Comparison of ENCODE assay signal across 24 cellular contexts in the genomic region with DNA sequence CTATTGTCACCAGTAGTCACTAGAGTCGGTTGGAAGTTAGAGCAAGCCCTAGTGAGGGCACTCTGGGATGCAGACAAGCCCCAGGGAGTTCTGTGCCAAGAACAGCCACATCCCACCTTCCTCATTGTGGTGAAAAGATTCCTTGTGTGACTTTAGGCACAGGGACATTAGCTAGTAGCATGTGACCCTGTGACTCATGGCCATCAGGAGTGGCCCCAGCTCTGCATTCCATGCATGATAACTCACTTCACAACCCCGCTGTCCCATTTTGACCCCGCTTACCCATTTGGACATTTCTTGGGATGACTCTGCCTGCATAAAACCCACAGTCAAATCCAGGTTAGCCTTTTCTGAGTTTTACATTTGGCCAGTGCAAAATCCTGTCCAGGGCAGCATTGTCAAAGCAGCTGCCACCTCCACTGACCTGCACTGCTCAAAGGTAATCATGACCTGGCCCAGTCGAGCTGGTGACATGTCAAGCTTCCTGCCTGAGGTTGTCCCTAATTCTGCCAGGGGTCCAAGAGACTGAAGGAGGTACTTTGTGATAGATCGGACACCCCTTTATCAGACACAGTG.
DNase-seq lines count a peak whose midpoint lies in the region; ATAC-seq, FAIRE-seq and TF ChIP-seq lines count a peak whose summit lies in the region.
"Had no signal": no experiment of that assay in that cellular context is flagged by ENCODE, and none has a peak within 500 bp of the region (broad histone marks: within the 10 kb centered on the region; RNA-seq: fewer than 3 reads in every experiment).

No MANE protein-coding gene starts in this region.

- intact Hi-C loops in HCT116 (cut with micrococcal nuclease) = loop anchor here (5.0 kb wide), 1 partner anchor 999 kb away; no protein-coding TSS in a partner anchor
- intact Hi-C loops in adrenal gland (cut with DNase I) = no loop called here
- intact Hi-C loops in HepG2 (cut with micrococcal nuclease; ENCODE audit: unreplicated experiment) = no loop called here

- no peak for FAIRE-seq in HepG2 (lab: Jason Lieb, UNC)
- FAIRE-seq: colon had no signal

- RAD21 ChIA-PET in HCT116 (lab: Charles Lee; ENCODE audit: low non-redundant PET in 1 of 2, low total read pairs in 2 of 2, uncharacterized antibody in 2 of 2, unreplicated experiment in 2 of 2) = no interaction called here

- DNase-seq in AG08396 (ENCODE audit: low spot score) (peak; percentile 59), HCT116 (ENCODE audit: low read depth, low spot score) (peak; percentile 73), adrenal gland (peak in 4 of 7 donors; percentile 19 to 32 (median 25)), HepG2 (ENCODE audit: low spot score) (no peak), NCI-H2196 (lab: John Stamatoyannopoulos, UW; ENCODE audit: unreplicated experiment) (no peak), dedifferentiated amniotic fluid mesenchymal stem cell (ENCODE audit: extremely low spot score) (no peak), NCI-H2107 treated with DMSO at 0.1 percent for 48 hours (lab: John Stamatoyannopoulos, UW; ENCODE audit: unreplicated experiment) (no peak)
- DNase-seq: ACHN; activated naive CD4-positive, alpha-beta T cell treated with anti-CD3 and anti-CD28 coated beads for 36 hours; activated T-cell treated with anti-CD3 and anti-CD28 coated beads, Interleukin-2, amount 50 U/mL, for 1 hour; CD4-positive, alpha-beta memory T cell; DND-41; foreskin keratinocyte; MM.1S; NCI-H1694 treated with DMSO at 0.1 percent for 48 hours; nucleus accumbens; right cardiac atrium; SHP77 treated with DMSO at 0.1 percent for 48 hours; stimulated activated naive B cell treated with anti-CD40 and anti-IgM and Interleukin-4, amounts not matched to agents 10 μg/mL and 1 μg/mL and 100 μg/mL, for 72 hours; T-helper 1 cell had no signal

- H3K27me3 ChIP-seq in HCT116 (ENCODE audit: insufficient read depth, low read length) (no peaks in the 10 kb centered on the region), adrenal gland (peaks cover 3% of the 10 kb centered on the region), HepG2 (ENCODE audit: control insufficient read depth in 1 of 2, insufficient read depth in 2 of 2, low read length in 2 of 2) (no peaks in the 10 kb centered on the region)
- H3K27me3 ChIP-seq: foreskin keratinocyte, tibial nerve had no signal

- H3K27ac ChIP-seq in HCT116 (ENCODE audit: low read depth, low read length) (peak overlapping the region; percentile 24; the same call in 1 of the 2 replicates), adrenal gland (no peak overlapping the region), HepG2 (ENCODE audit: extremely low read length, insufficient read depth, low read length) (no peak overlapping the region)
- H3K27ac ChIP-seq: foreskin keratinocyte, tibial nerve had no signal

- H3K36me3 ChIP-seq in HCT116 (ENCODE audit: control insufficient read depth in 1 of 2, insufficient read depth in 2 of 2, low read length in 2 of 2) (no peaks in the 10 kb centered on the region), adrenal gland (replicated peaks in 1 of 2) (no peaks in the 10 kb centered on the region), HepG2 (replicated peaks in 1 of 2; ENCODE audit: control insufficient read depth in 1 of 2, insufficient read depth in 2 of 2, low read length in 2 of 2) (no peaks in the 10 kb centered on the region)

- H3K4me3 ChIP-seq in HCT116 (replicated peaks in 1 of 2; ENCODE audit: low read depth in 1 of 2, low read length in 2 of 2) = peak overlapping the region in 1 of 2 experiments; percentile 39; a peak in 2 of 4 replicates
- H3K4me3 ChIP-seq in adrenal gland = no peak overlapping the region
- no peak overlapping the region for H3K4me3 ChIP-seq in HepG2 (replicated peaks in 1 of 3; ENCODE audit: insufficient read depth in 1 of 3, low read depth in 2 of 3, low read length in 3 of 3)
- H3K4me3 ChIP-seq: tibial nerve had no signal

- WGBS in adrenal gland, 4 donors = 71 to 80% (median 76%) methylated on average over 5 of the region's 5 CpGs
- 4% methylated on average over 4 of the region's 5 CpGs for WGBS in HepG2 (ENCODE audit: low lambda C conversion rate)

- CTCF ChIA-PET in HCT116 (lab: Charles Lee) (interaction anchor here (0.6 kb wide), 2 partner anchors 51 to 445 kb away, joined by 3 read pairs; no protein-coding TSS in a partner anchor), HepG2 (lab: Yijun Ruan, JAX; ENCODE audit: low intra/inter-chr PET ratio, low total read pairs) (no interaction called here)

- no peak for TF ChIP-seq CTCF in HCT116 (IDR thresholded peaks at IDR 0.05 in 2 of 3, conservative IDR thresholded peaks at IDR 0.05 in 1 of 3; ENCODE audit: borderline replicate concordance in 1 of 3, insufficient read depth in 1 of 3, low read depth in 2 of 3, low read length in 2 of 3)
- TF ChIP-seq CTCF in adrenal gland (IDR thresholded peaks at IDR 0.05) = no peak
- no peak for TF ChIP-seq CTCF in HepG2 (CRISPR knock-in tag; IDR thresholded peaks at IDR 0.05)

- TF ChIP-seq RAD21 in HCT116 (IDR thresholded peaks at IDR 0.05; ENCODE audit: low read depth) (no peak), HepG2 (CRISPR knock-in tag; IDR thresholded peaks at IDR 0.05) (no peak)

- H3K9ac ChIP-seq in HCT116 (ENCODE audit: low read length) (peak overlapping the region; percentile 34), HepG2 (ENCODE audit: insufficient read depth, low read depth, low read length) (no peak overlapping the region)

- ATAC-seq in HCT116 (peak; percentile 96), HepG2 (no peak), GM18858 (IDR thresholded peaks at IDR 0.05; ENCODE audit: unreplicated experiment) (no peak)
- ATAC-seq: foreskin keratinocyte; left lobe of liver; right cardiac atrium; stimulated activated naive B cell treated with anti-CD40 and anti-IgM and Interleukin-4, amounts not matched to agents 10 μg/mL and 1 μg/mL and 100 μg/mL, for 72 hours had no signal

- no peaks in the 10 kb centered on the region for H3K9me2 ChIP-seq in HCT116 (ENCODE audit: insufficient read depth)

- peak overlapping the region; percentile 71 for H3K4me2 ChIP-seq in HCT116 (ENCODE audit: low read length)
- H3K4me2 ChIP-seq in HepG2 (ENCODE audit: low read depth, low read length) = no peak overlapping the region

- TF ChIP-seq POLR2A in HCT116 (IDR thresholded peaks at IDR 0.05; ENCODE audit: borderline replicate concordance, extremely low read depth, insufficient read depth, insufficient read length) (no peak), adrenal gland (IDR thresholded peaks at IDR 0.05) (no peak), HepG2 (IDR thresholded peaks at IDR 0.05; ENCODE audit: insufficient read depth in 1 of 2, low read depth in 2 of 2, low read length in 2 of 2) (no peak)

- no peaks in the 10 kb centered on the region for H4K20me1 ChIP-seq in HCT116 (ENCODE audit: insufficient read depth)
- H4K20me1 ChIP-seq in HepG2 (ENCODE audit: insufficient read depth, low read length) = no peaks in the 10 kb centered on the region

- H3K4me1 ChIP-seq in HCT116 (ENCODE audit: control insufficient read depth in 1 of 2, insufficient read depth in 2 of 2, low read length in 2 of 2) (peaks cover 14 to 24% of the 10 kb centered on the region in 2 experiments), adrenal gland (replicated peaks in 1 of 2) (no peaks in the 10 kb centered on the region), HepG2 (ENCODE audit: insufficient read depth, low read length) (no peaks in the 10 kb centered on the region)
- H3K4me1 ChIP-seq: foreskin keratinocyte, tibial nerve had no signal

- BruUV-seq in HCT116 (replicated peaks; lab: Mats Ljungman, UMichigan) (no TSS peak), HepG2 (replicated peaks; lab: Mats Ljungman, UMichigan) (no TSS peak)

- in situ Hi-C loops in HepG2 (cut with HindIII; ENCODE audit: extremely low pct_ligation_motif_present, low pct_unique_long_range_greater_than_20kb) = no loop called here

- H2AFZ ChIP-seq in HCT116 (ENCODE audit: low read depth, low read length, poor library complexity, severe bottlenecking) (peak overlapping the region; percentile 36), HepG2 (ENCODE audit: low read length) (no peak overlapping the region)

- no peaks in the 10 kb centered on the region for H3K9me3 ChIP-seq in HCT116 (ENCODE audit: control insufficient read depth in 1 of 2, insufficient read depth in 1 of 2, low read depth in 1 of 2, low read length in 2 of 2)
- no peaks in the 10 kb centered on the region for H3K9me3 ChIP-seq in adrenal gland (replicated peaks in 1 of 3)
- H3K9me3 ChIP-seq in HepG2 (ENCODE audit: low read length) = peaks cover 7% of the 10 kb centered on the region; the same call in 1 of the 2 replicates

- TF ChIP-seq EP300 in HepG2 (IDR thresholded peaks at IDR 0.05; ENCODE audit: low read depth in 2 of 2, low read length in 2 of 2) (no peak), HepG2 (CRISPR knock-in tag; IDR thresholded peaks at IDR 0.05; ENCODE audit: borderline replicate concordance) (no peak)

- H3K79me2 ChIP-seq in HCT116 (ENCODE audit: insufficient read depth, low read length) (no peaks in the 10 kb centered on the region), HepG2 (ENCODE audit: insufficient read depth, low read length) (no peaks in the 10 kb centered on the region)

- POLR2A ChIA-PET in HCT116 (lab: Charles Lee) = interaction anchor here (0.6 to 1.8 kb wide), 3 partner anchors 9 to 13 kb away, joined by 3 to 10 read pairs (median 3); no protein-coding TSS in a partner anchor
- POLR2A ChIA-PET in HepG2 (lab: Yijun Ruan, JAX) = no interaction called here

TF ChIP-seq in HCT116, 20 proteins besides CTCF, POLR2A, EP300 and RAD21 (continues in another document):
- TF ChIP-seq JUND (IDR thresholded peaks at IDR 0.05) (peak; percentile 59; the same call in 1 of the 2 replicates), CEBPB (IDR thresholded peaks at IDR 0.05; ENCODE audit: low read depth) (no peak), ZFX (IDR thresholded peaks at IDR 0.05) (no peak), CBX3 (IDR thresholded peaks at IDR 0.05; ENCODE audit: low read depth) (peak; percentile 77), EZH2phosphoT487 (IDR thresholded peaks at IDR 0.05; ENCODE audit: borderline replicate concordance) (no peak)

TF ChIP-seq in HepG2, 621 proteins besides CTCF, POLR2A, EP300 and RAD21:
- TF ChIP-seq ZBTB42 (CRISPR knock-in tag; IDR thresholded peaks at IDR 0.05) (no peak), FOXP1 (IDR thresholded peaks at IDR 0.05) (no peak), FOXP1 (CRISPR knock-in tag; IDR thresholded peaks at IDR 0.05) (no peak), FOSL2 (CRISPR knock-in tag; IDR thresholded peaks at IDR 0.05) (0 out of 2 replicates have a peak, but pooled peaks have one; percentile 23), BORCS8-MEF2B (CRISPR knock-in tag; IDR thresholded peaks at IDR 0.05) (no peak)

Comparison
In these comparisons a context has a peak if more than half of its experiments do, and no peak if none do; other contexts are left out.
1. DNase-seq: peak in AG08396 (single experiment), HCT116 (single experiment) and adrenal gland (4 of 7); none in HepG2 (single experiment), NCI-H2196 (single experiment), dedifferentiated amniotic fluid mesenchymal stem cell (single experiment) and NCI-H2107 treated with DMSO at 0.1 percent for 48 hours (single experiment).